ENCODE assay signal across 10 cellular contexts in genomic region chr6:48826884-48827701, GRCh38.
DNase-seq lines count a peak whose midpoint lies in the region; ATAC-seq, FAIRE-seq and TF ChIP-seq lines count a peak whose summit lies in the region.
"Had no signal": no experiment of that assay in that cellular context is flagged by ENCODE, and none has a peak within 500 bp of the region (broad histone marks: within the 10 kb centered on the region; RNA-seq: fewer than 3 reads in every experiment).

No MANE protein-coding gene starts in this region.

- peak; percentile 51 for DNase-seq in A673 (ENCODE audit: low spot score)
- peak; percentile 36 for DNase-seq in HTR-8/SVneo (ENCODE audit: insufficient read length, low spot score)
- DNase-seq in mammary epithelial cell = peak; percentile 100
- DNase-seq in left colon = peak; percentile 4 to 39
- DNase-seq in activated T-cell treated with anti-CD3 and anti-CD28 coated beads, Interleukin-2, amount 50 U/mL, for 24 hours = no peak
- no peak for DNase-seq in GDM1 (lab: John Stamatoyannopoulos, UW)
- no peak for DNase-seq in natural killer cell treated with Interleukin-12 subunit alpha and Interleukin-12 subunit beta and Interleukin-15 and Interleukin-18, amount 100 ng/mL, for 72 hours (ENCODE audit: low spot score)
- DNase-seq: NCI-H2081 had no signal

- intact Hi-C loops in A673 (cut with micrococcal nuclease; ENCODE audit: unreplicated experiment) (no loop called here), mammary epithelial cell (cut with micrococcal nuclease) (loop anchor here (1.0 to 2.0 kb wide), 5 partner anchors 61 to 1129 kb away; partner anchors contain the start of gene ADGRF4), left colon (cut with DNase I, micrococcal nuclease) (no loop called here)

- H3K27ac ChIP-seq in A673 (ENCODE audit: low read depth, low read length, poor library complexity, severe bottlenecking) (no peak overlapping the region), mammary epithelial cell (ENCODE audit: insufficient read depth, low read depth, low read length) (peak overlapping the region; percentile 98)

- H3K36me3 ChIP-seq in A673 (ENCODE audit: insufficient read depth, low read length, poor library complexity, severe bottlenecking) = no peaks in the 10 kb centered on the region
- H3K36me3 ChIP-seq in mammary epithelial cell (ENCODE audit: insufficient read depth, low read length) = no peaks in the 10 kb centered on the region
- H3K36me3 ChIP-seq: BLaER1 treated with 17β-estradiol and CSF1 and Interleukin-3, amounts not matched to agents 10 nM and 100 nM had no signal

- H3K36me3 Mint-ChIP-seq in activated T-cell treated with anti-CD3 and anti-CD28 coated beads, Interleukin-2, amount 50 U/mL, for 24 hours (ENCODE audit: low read depth) = no peaks in the 10 kb centered on the region
- H3K36me3 Mint-ChIP-seq in activated T-helper 17 cell treated with anti-CD3 and anti-CD28 coated beads, Interleukin-2, amount 50 U/mL, for 72 hours (ENCODE audit: low read depth) = no peaks in the 10 kb centered on the region
- H3K36me3 Mint-ChIP-seq in natural killer cell treated with Interleukin-12 subunit alpha and Interleukin-12 subunit beta and Interleukin-15 and Interleukin-18, amount 100 ng/mL, for 72 hours = peaks cover 5% of the 10 kb centered on the region

- H3K4me1 ChIP-seq in A673 (ENCODE audit: insufficient read depth, low read length, poor library complexity, severe bottlenecking) (no peaks in the 10 kb centered on the region), mammary epithelial cell (ENCODE audit: insufficient read depth, low read length) (peaks cover 22% of the 10 kb centered on the region)

- H3K4me3 ChIP-seq in A673 (ENCODE audit: low read depth, low read length, poor library complexity, severe bottlenecking) (no peak overlapping the region), mammary epithelial cell (replicated peaks in 1 of 3; ENCODE audit: insufficient read depth in 1 of 3, low read depth in 2 of 3, low read length in 3 of 3) (peak overlapping the region in 2 of 3 experiments; percentile 8 to 31)
- H3K4me3 ChIP-seq: BLaER1 treated with 17β-estradiol and CSF1 and Interleukin-3, amounts not matched to agents 10 nM and 100 nM had no signal

- BruUV-seq in A673 (replicated peaks; lab: Mats Ljungman, UMichigan) (no TSS peak), mammary epithelial cell (replicated peaks; lab: Mats Ljungman, UMichigan) (TSS peak; percentile 90)

- dilution Hi-C loops in mammary epithelial cell (cut with HindIII; ENCODE audit: low sequenced_read_pairs) = no loop called here

- CTCF ChIA-PET in A673 (lab: Charles Lee) = no interaction called here
- CTCF ChIA-PET in mammary epithelial cell (lab: Charles Lee; ENCODE audit: low non-redundant PET) = interaction anchor here (0.6 to 0.7 kb wide), 3 partner anchors 102 to 1047 kb away, joined by 3 to 7 read pairs (median 3); no protein-coding TSS in a partner anchor

- peaks cover 2% of the 10 kb centered on the region for H3K9me3 Mint-ChIP-seq in activated T-cell treated with anti-CD3 and anti-CD28 coated beads, Interleukin-2, amount 50 U/mL, for 24 hours
- H3K9me3 Mint-ChIP-seq in activated T-helper 17 cell treated with anti-CD3 and anti-CD28 coated beads, Interleukin-2, amount 50 U/mL, for 72 hours = peaks cover 3% of the 10 kb centered on the region
- H3K9me3 Mint-ChIP-seq in natural killer cell treated with Interleukin-12 subunit alpha and Interleukin-12 subunit beta and Interleukin-15 and Interleukin-18, amount 100 ng/mL, for 72 hours = peaks cover 4% of the 10 kb centered on the region

- no peak overlapping the region for H3K4me3 Mint-ChIP-seq in activated T-cell treated with anti-CD3 and anti-CD28 coated beads, Interleukin-2, amount 50 U/mL, for 24 hours
- H3K4me3 Mint-ChIP-seq in activated T-helper 17 cell treated with anti-CD3 and anti-CD28 coated beads, Interleukin-2, amount 50 U/mL, for 72 hours = no peak overlapping the region
- no peak overlapping the region for H3K4me3 Mint-ChIP-seq in natural killer cell treated with Interleukin-12 subunit alpha and Interleukin-12 subunit beta and Interleukin-15 and Interleukin-18, amount 100 ng/mL, for 72 hours

- peak overlapping the region; percentile 63 for H3K4me2 ChIP-seq in mammary epithelial cell (ENCODE audit: insufficient read depth, low read depth, low read length)

- H3K9me3 ChIP-seq in A673 (ENCODE audit: low read depth, low read length, poor library complexity, severe bottlenecking) (no peaks in the 10 kb centered on the region), mammary epithelial cell (replicated peaks; ENCODE audit: insufficient read depth, low read length) (peaks cover 2% of the 10 kb centered on the region)
- H3K9me3 ChIP-seq: BLaER1 treated with 17β-estradiol and CSF1 and Interleukin-3, amounts not matched to agents 10 nM and 100 nM had no signal

- no peaks in the 10 kb centered on the region for H3K27me3 ChIP-seq in A673 (replicated peaks; ENCODE audit: insufficient read depth, low read depth, low read length, poor library complexity)
- no peaks in the 10 kb centered on the region for H3K27me3 ChIP-seq in mammary epithelial cell (ENCODE audit: insufficient read depth, low read length)
- H3K27me3 ChIP-seq: BLaER1 treated with 17β-estradiol and CSF1 and Interleukin-3, amounts not matched to agents 10 nM and 100 nM had no signal

- no peak overlapping the region for H3K27ac Mint-ChIP-seq in activated T-cell treated with anti-CD3 and anti-CD28 coated beads, Interleukin-2, amount 50 U/mL, for 24 hours
- no peak overlapping the region for H3K27ac Mint-ChIP-seq in activated T-helper 17 cell treated with anti-CD3 and anti-CD28 coated beads, Interleukin-2, amount 50 U/mL, for 72 hours
- H3K27ac Mint-ChIP-seq in natural killer cell treated with Interleukin-12 subunit alpha and Interleukin-12 subunit beta and Interleukin-15 and Interleukin-18, amount 100 ng/mL, for 72 hours = no peak overlapping the region

- no peak for TF ChIP-seq CTCF in A673 (conservative IDR thresholded peaks at IDR 0.05; ENCODE audit: low read depth, low read length)
- TF ChIP-seq CTCF in mammary epithelial cell (conservative IDR thresholded peaks at IDR 0.05 in 1 of 2, IDR thresholded peaks at IDR 0.05 in 1 of 2; ENCODE audit: extremely low read depth in 1 of 2, insufficient read depth in 1 of 2, low read depth in 1 of 2, low read length in 2 of 2) = no peak

- no peaks in the 10 kb centered on the region for H3K4me1 Mint-ChIP-seq in activated T-cell treated with anti-CD3 and anti-CD28 coated beads, Interleukin-2, amount 50 U/mL, for 24 hours (ENCODE audit: low read depth)
- H3K4me1 Mint-ChIP-seq in activated T-helper 17 cell treated with anti-CD3 and anti-CD28 coated beads, Interleukin-2, amount 50 U/mL, for 72 hours = no peaks in the 10 kb centered on the region
- H3K4me1 Mint-ChIP-seq in natural killer cell treated with Interleukin-12 subunit alpha and Interleukin-12 subunit beta and Interleukin-15 and Interleukin-18, amount 100 ng/mL, for 72 hours (ENCODE audit: low read depth in 2 of 2) = no peaks in the 10 kb centered on the region

- WGBS in mammary epithelial cell (ENCODE audit: low coverage, missing lambda C conversion rate) = 0% methylated on average over 6 of the region's 6 CpGs

- ATAC-seq in left colon = peak; percentile 98
- ATAC-seq in activated T-helper 17 cell treated with anti-CD3 and anti-CD28 coated beads, Interleukin-2, amount 50 U/mL, for 72 hours (replicated peaks) = no peak
- no peak for ATAC-seq in natural killer cell treated with Interleukin-12 subunit alpha and Interleukin-12 subunit beta and Interleukin-15 and Interleukin-18, amount 100 ng/mL, for 72 hours

- peak; percentile 84 for FAIRE-seq in HTR-8/SVneo (lab: Jason Lieb, UNC)

- POLR2A ChIA-PET in A673 (lab: Charles Lee; ENCODE audit: low non-redundant PET) = interaction anchor here (0.6 kb wide), 1 partner anchor 1052 kb away, joined by 9 read pairs; no protein-coding TSS in a partner anchor

- H3K9ac ChIP-seq in mammary epithelial cell (ENCODE audit: insufficient read depth, low read length) = peak overlapping the region; percentile 85
- H3K9ac ChIP-seq: BLaER1 treated with 17β-estradiol and CSF1 and Interleukin-3, amounts not matched to agents 10 nM and 100 nM had no signal

- H2AFZ ChIP-seq in mammary epithelial cell (ENCODE audit: low read depth, low read length) = no peak overlapping the region

- no peaks in the 10 kb centered on the region for H3K27me3 Mint-ChIP-seq in activated T-cell treated with anti-CD3 and anti-CD28 coated beads, Interleukin-2, amount 50 U/mL, for 24 hours
- no peaks in the 10 kb centered on the region for H3K27me3 Mint-ChIP-seq in activated T-helper 17 cell treated with anti-CD3 and anti-CD28 coated beads, Interleukin-2, amount 50 U/mL, for 72 hours
- no peaks in the 10 kb centered on the region for H3K27me3 Mint-ChIP-seq in natural killer cell treated with Interleukin-12 subunit alpha and Interleukin-12 subunit beta and Interleukin-15 and Interleukin-18, amount 100 ng/mL, for 72 hours

- in situ Hi-C loops in mammary epithelial cell (cut with MboI; ENCODE audit: low sequenced_read_pairs in 2 of 2) = no loop called here

- no peaks in the 10 kb centered on the region for H4K20me1 ChIP-seq in mammary epithelial cell (ENCODE audit: insufficient read depth, low read length)
- H4K20me1 ChIP-seq: BLaER1 treated with 17β-estradiol and CSF1 and Interleukin-3, amounts not matched to agents 10 nM and 100 nM had no signal

- no peaks in the 10 kb centered on the region for H3K79me2 ChIP-seq in mammary epithelial cell (ENCODE audit: insufficient read depth, low read length)

Comparison
In these comparisons a context has a peak if more than half of its experiments do, and no peak if none do; other contexts are left out.
1. DNase-seq: peak in A673 (single experiment), HTR-8/SVneo (single experiment), mammary epithelial cell (single experiment) and left colon (2 of 2); none in activated T-cell treated with anti-CD3 and anti-CD28 coated beads, Interleukin-2, amount 50 U/mL, for 24 hours (single experiment), GDM1 (single experiment) and natural killer cell treated with Interleukin-12 subunit alpha and Interleukin-12 subunit beta and Interleukin-15 and Interleukin-18, amount 100 ng/mL, for 72 hours (single experiment).